8 cellular contexts compared by ENCODE assay signal in genomic region chr11:64762916-64763803, GRCh38. TPM values are rescaled to one million over a fixed set of nuclear protein-coding genes. Genes with fewer than 3 reads are reported as not detected.
DNase-seq lines count a peak whose midpoint lies in the region; ATAC-seq, FAIRE-seq and TF ChIP-seq lines count a peak whose summit lies in the region.

No MANE protein-coding gene starts in this region.

- H3K9me3 ChIP-seq in T-helper 17 cell (ENCODE audit: control insufficient read depth, low read length, poor library complexity, severe bottlenecking) = no peaks in the 10 kb centered on the region

- H3K9me3 Mint-ChIP-seq in activated T-cell treated with anti-CD3 and anti-CD28 coated beads, Interleukin-2, amount 50 U/mL, for 24 hours = no peaks in the 10 kb centered on the region
- H3K9me3 Mint-ChIP-seq in osteocyte (ENCODE audit: unreplicated experiment) = no peaks in the 10 kb centered on the region

- H3K27me3 Mint-ChIP-seq in activated T-cell treated with anti-CD3 and anti-CD28 coated beads, Interleukin-2, amount 50 U/mL, for 24 hours = no peaks in the 10 kb centered on the region
- H3K27me3 Mint-ChIP-seq in T-helper 17 cell (no peaks in the 10 kb centered on the region), osteocyte (ENCODE audit: unreplicated experiment) (no peaks in the 10 kb centered on the region)

- peaks cover 74% of the 10 kb centered on the region for H3K36me3 Mint-ChIP-seq in activated T-cell treated with anti-CD3 and anti-CD28 coated beads, Interleukin-2, amount 50 U/mL, for 24 hours (ENCODE audit: low read depth)
- peaks cover 21% of the 10 kb centered on the region for H3K36me3 Mint-ChIP-seq in T-helper 17 cell (ENCODE audit: low read depth)
- H3K36me3 Mint-ChIP-seq in osteocyte (ENCODE audit: unreplicated experiment) = peaks cover 40% of the 10 kb centered on the region

- H3K27ac Mint-ChIP-seq in activated T-cell treated with anti-CD3 and anti-CD28 coated beads, Interleukin-2, amount 50 U/mL, for 24 hours = peak overlapping the region; percentile 90
- H3K27ac Mint-ChIP-seq in T-helper 17 cell (peak overlapping the region; percentile 95), osteocyte (ENCODE audit: unreplicated experiment) (peak overlapping the region; percentile 25)

- DNase-seq in activated T-cell treated with anti-CD3 and anti-CD28 coated beads, Interleukin-2, amount 50 U/mL, for 24 hours = peak; percentile 55
- DNase-seq in activated T-cell treated with anti-CD3 and anti-CD28 coated beads, Interleukin-2, amount 50 U/mL, for 48 hours = no peak
- DNase-seq in T-helper 17 cell (no peak), fibroblast of mammary gland (ENCODE audit: low read depth) (peak; percentile 54), osteocyte (ENCODE audit: extremely low spot score, unreplicated experiment) (no peak), urothelium cell line (ENCODE audit: low spot score) (no peak), OCI-M2 (lab: John Stamatoyannopoulos, UW; ENCODE audit: unreplicated experiment) (no peak), GM03348 (ENCODE audit: low spot score) (no peak)

- H3K4me3 ChIP-seq in fibroblast of mammary gland (ENCODE audit: control insufficient read depth, low read depth, low read length) = no peak overlapping the region

- TF ChIP-seq CTCF in fibroblast of mammary gland (conservative IDR thresholded peaks at IDR 0.05; ENCODE audit: control insufficient read depth, insufficient read depth, low read depth, low read length) = no peak
- TF ChIP-seq CTCF in osteocyte (IDR thresholded peaks at IDR 0.05) = no peak

- H3K4me3 Mint-ChIP-seq in activated T-cell treated with anti-CD3 and anti-CD28 coated beads, Interleukin-2, amount 50 U/mL, for 24 hours = peak overlapping the region; percentile 58
- H3K4me3 Mint-ChIP-seq in T-helper 17 cell (peak overlapping the region; percentile 95), osteocyte (ENCODE audit: unreplicated experiment) (no peak overlapping the region)

- FAIRE-seq in urothelium cell line (lab: Jason Lieb, UNC) = no peak

- H3K4me1 Mint-ChIP-seq in activated T-cell treated with anti-CD3 and anti-CD28 coated beads, Interleukin-2, amount 50 U/mL, for 24 hours (ENCODE audit: low read depth) = peaks cover 79% of the 10 kb centered on the region
- peaks cover 67% of the 10 kb centered on the region for H3K4me1 Mint-ChIP-seq in T-helper 17 cell
- peaks cover 53% of the 10 kb centered on the region for H3K4me1 Mint-ChIP-seq in osteocyte (ENCODE audit: unreplicated experiment)

- ATAC-seq in T-helper 17 cell = peak; percentile 12

RNA-seq across cellular contexts. Expression of gene PYGM, which starts 3.4 kb away (rescaled TPM):
- 10 to 100 TPM; 11.8 to 27.1 TPM for total RNA-seq in T-helper 17 cell
- 0.73 and 0.84 TPM in 2 replicates for total RNA-seq in osteocyte

RNA-seq across cellular contexts. Expression of gene SF1, which starts 15.2 kb away (rescaled TPM):
- total RNA-seq in T-helper 17 cell (1,000 to 10,000 TPM; 1,476 to 1,622 TPM), osteocyte (267 and 290 TPM in 2 replicates)

RNA-seq across cellular contexts. Expression of gene RASGRP2, which starts 19.2 kb away (rescaled TPM):
- total RNA-seq in T-helper 17 cell (100 to 1,000 TPM; 464 to 502 TPM), osteocyte (10.3 and 11.2 TPM in 2 replicates)

RNA-seq across cellular contexts. Expression of gene MAP4K2, which starts 39.9 kb away (rescaled TPM):
- total RNA-seq in T-helper 17 cell (10 to 100 TPM; 97.8 to 99.2 TPM), osteocyte (16.0 and 18.6 TPM in 2 replicates)

RNA-seq across cellular contexts. Expression of gene NRXN2, which starts 40.2 kb away (rescaled TPM):
- total RNA-seq in T-helper 17 cell (under 1 TPM; 0.21 to 0.32 TPM), osteocyte (2.6 and 2.7 TPM in 2 replicates)

Comparison
In these comparisons a context has a peak if more than half of its experiments do, and no peak if none do; other contexts are left out.
1. DNase-seq: peak in activated T-cell treated with anti-CD3 and anti-CD28 coated beads, Interleukin-2, amount 50 U/mL, for 24 hours (single experiment) and fibroblast of mammary gland (single experiment); none in activated T-cell treated with anti-CD3 and anti-CD28 coated beads, Interleukin-2, amount 50 U/mL, for 48 hours (0 of 2), T-helper 17 cell (0 of 3), osteocyte (single experiment), urothelium cell line (single experiment), OCI-M2 (single experiment) and GM03348 (single experiment).
2. H3K27ac Mint-ChIP-seq: peak in every context shown above with its lines; median percentile 95 in T-helper 17 cell; 90 in activated T-cell treated with anti-CD3 and anti-CD28 coated beads, Interleukin-2, amount 50 U/mL, for 24 hours; 25 in osteocyte.
3. RNA of gene RASGRP2, which starts 19.2 kb away (total RNA-seq): 464 to 502 TPM in T-helper 17 cell; 10.3 to 11.2 TPM in osteocyte; every median in the first group is over 10 times any median in the second.